Comparison of ENCODE assay signal across 9 cellular contexts in genomic region chrX:8783100-8784098, GRCh38. TPM values are rescaled to one million over a fixed set of nuclear protein-coding genes. Genes with fewer than 3 reads are reported as not detected.
DNase-seq lines count a peak whose midpoint lies in the region; ATAC-seq and TF ChIP-seq lines count a peak whose summit lies in the region.
"Had no signal": no experiment of that assay in that cellular context is flagged by ENCODE, and none has a peak within 500 bp of the region (broad histone marks: within the 10 kb centered on the region; RNA-seq: fewer than 3 reads in every experiment).

No MANE protein-coding gene starts in this region.

- CTCF ChIA-PET in mammary epithelial cell (lab: Charles Lee; ENCODE audit: low non-redundant PET): no interaction called here
- CTCF ChIA-PET in naive thymus-derived CD4-positive, alpha-beta T cell (lab: Charles Lee): no interaction called here

- peak overlapping the region in 7 of 10 donors; percentile 16 to 59 (median 43) for H3K4me3 Mint-ChIP-seq in naive thymus-derived CD4-positive, alpha-beta T cell
- H3K4me3 Mint-ChIP-seq: activated naive CD4-positive, alpha-beta T cell treated with anti-CD3 and anti-CD28 coated beads, Interleukin-2, amount 50 U/mL, for 24 hours had no signal

- no peak overlapping the region for H3K27ac Mint-ChIP-seq in naive thymus-derived CD4-positive, alpha-beta T cell
- H3K27ac Mint-ChIP-seq: activated naive CD4-positive, alpha-beta T cell treated with anti-CD3 and anti-CD28 coated beads, Interleukin-2, amount 50 U/mL, for 24 hours had no signal

- intact Hi-C loops in mammary epithelial cell (cut with micrococcal nuclease): no loop called here
- intact Hi-C loops in naive thymus-derived CD4-positive, alpha-beta T cell (cut with micrococcal nuclease): no loop called here

- POLR2A ChIA-PET in naive thymus-derived CD4-positive, alpha-beta T cell (lab: Charles Lee): no interaction called here

- BruUV-seq in mammary epithelial cell (replicated peaks; lab: Mats Ljungman, UMichigan): no TSS peak

- 70% methylated on average over 25 of the region's 51 CpGs for WGBS in mammary epithelial cell (ENCODE audit: low coverage, missing lambda C conversion rate)
- WGBS in suprapubic skin: 64% methylated on average over 50 of the region's 51 CpGs

- H3K27ac ChIP-seq in mammary epithelial cell (ENCODE audit: insufficient read depth, low read depth, low read length): no peak overlapping the region
- no peak overlapping the region for H3K27ac ChIP-seq in naive thymus-derived CD4-positive, alpha-beta T cell (ENCODE audit: low read depth, low read length)
- no peak overlapping the region for H3K27ac ChIP-seq in suprapubic skin

- H3K4me1 ChIP-seq in mammary epithelial cell (ENCODE audit: insufficient read depth, low read length): no peaks in the 10 kb centered on the region
- no peaks in the 10 kb centered on the region for H3K4me1 ChIP-seq in naive thymus-derived CD4-positive, alpha-beta T cell (ENCODE audit: control insufficient read depth in 2 of 2, insufficient read depth in 2 of 2, low read length in 2 of 2)
- no peaks in the 10 kb centered on the region for H3K4me1 ChIP-seq in suprapubic skin

- H3K4me1 Mint-ChIP-seq in naive thymus-derived CD4-positive, alpha-beta T cell: peaks cover 0 to 5% (median 3%) of the 10 kb centered on the region in 7 donors

- no peaks in the 10 kb centered on the region for H3K27me3 ChIP-seq in mammary epithelial cell (ENCODE audit: insufficient read depth, low read length)
- H3K27me3 ChIP-seq in naive thymus-derived CD4-positive, alpha-beta T cell (ENCODE audit: control insufficient read depth in 2 of 2, insufficient read depth in 2 of 2, low read length in 2 of 2): no peaks in the 10 kb centered on the region
- no peaks in the 10 kb centered on the region for H3K27me3 ChIP-seq in suprapubic skin

- no peaks in the 10 kb centered on the region for H3K36me3 Mint-ChIP-seq in naive thymus-derived CD4-positive, alpha-beta T cell
- H3K36me3 Mint-ChIP-seq: activated naive CD4-positive, alpha-beta T cell treated with anti-CD3 and anti-CD28 coated beads, Interleukin-2, amount 50 U/mL, for 24 hours had no signal

- H3K9ac ChIP-seq in mammary epithelial cell (ENCODE audit: insufficient read depth, low read length): no peak overlapping the region

- H3K27me3 Mint-ChIP-seq in naive thymus-derived CD4-positive, alpha-beta T cell: peaks cover 0 to 4% (median 0%) of the 10 kb centered on the region in 5 donors
- H3K27me3 Mint-ChIP-seq: activated naive CD4-positive, alpha-beta T cell treated with anti-CD3 and anti-CD28 coated beads, Interleukin-2, amount 50 U/mL, for 24 hours had no signal

- no peak overlapping the region for H3K4me2 ChIP-seq in mammary epithelial cell (ENCODE audit: insufficient read depth, low read depth, low read length)

- TF ChIP-seq POLR2A in suprapubic skin (IDR thresholded peaks at IDR 0.05): no peak

- in situ Hi-C loops in SK-MEL-5 (cut with HindIII; ENCODE audit: low pct_unique_long_range_greater_than_20kb, low sequenced_read_pairs): no loop called here
- in situ Hi-C loops in mammary epithelial cell (cut with MboI; ENCODE audit: low sequenced_read_pairs in 2 of 2): no loop called here

- no peaks in the 10 kb centered on the region for H3K9me3 Mint-ChIP-seq in naive thymus-derived CD4-positive, alpha-beta T cell
- H3K9me3 Mint-ChIP-seq: activated naive CD4-positive, alpha-beta T cell treated with anti-CD3 and anti-CD28 coated beads, Interleukin-2, amount 50 U/mL, for 24 hours had no signal

- H3K36me3 ChIP-seq in mammary epithelial cell (ENCODE audit: insufficient read depth, low read length): no peaks in the 10 kb centered on the region
- no peaks in the 10 kb centered on the region for H3K36me3 ChIP-seq in naive thymus-derived CD4-positive, alpha-beta T cell (ENCODE audit: control insufficient read depth in 2 of 3, insufficient read depth in 3 of 3, low read length in 3 of 3)
- no peaks in the 10 kb centered on the region for H3K36me3 ChIP-seq in suprapubic skin

- TF ChIP-seq EP300 in suprapubic skin (IDR thresholded peaks at IDR 0.05): no peak

- peak overlapping the region; percentile 53 for H2AFZ ChIP-seq in mammary epithelial cell (ENCODE audit: low read depth, low read length)

- no peaks in the 10 kb centered on the region for H4K20me1 ChIP-seq in mammary epithelial cell (ENCODE audit: insufficient read depth, low read length)

- H3K79me2 ChIP-seq in mammary epithelial cell (ENCODE audit: insufficient read depth, low read length): no peaks in the 10 kb centered on the region

- dilution Hi-C loops in mammary epithelial cell (cut with HindIII; ENCODE audit: low sequenced_read_pairs): no loop called here

- ATAC-seq in naive thymus-derived CD4-positive, alpha-beta T cell: peak; percentile 68
- no peak for ATAC-seq in HG03439 (IDR thresholded peaks at IDR 0.05; ENCODE audit: unreplicated experiment)

- DNase-seq in AG09309 (ENCODE audit: low read depth): no peak
- DNase-seq in GM20000 (ENCODE audit: low spot score): peak; percentile 50
- DNase-seq in SK-MEL-5 (ENCODE audit: low read depth, low spot score): peak; percentile 21
- no peak for DNase-seq in mammary epithelial cell
- peak in 6 of 9 donors; percentile 26 to 42 (median 34) for DNase-seq in naive thymus-derived CD4-positive, alpha-beta T cell
- no peak for DNase-seq in NK-92 treated with Interleukin-12 subunit alpha and Interleukin-12 subunit beta, amount 100 ng/mL, for 24 hours (lab: John Stamatoyannopoulos, UW)
- no peak for DNase-seq in suprapubic skin (ENCODE audit: low spot score in 2 of 2)

- H3K9me3 ChIP-seq in mammary epithelial cell (replicated peaks; ENCODE audit: insufficient read depth, low read length): peaks cover 10% of the 10 kb centered on the region
- H3K9me3 ChIP-seq in naive thymus-derived CD4-positive, alpha-beta T cell (ENCODE audit: control insufficient read depth in 2 of 3, low read length in 3 of 3): no peaks in the 10 kb centered on the region
- H3K9me3 ChIP-seq in suprapubic skin: no peaks in the 10 kb centered on the region

- peak; percentile 45 for TF ChIP-seq CTCF in AG09309 (IDR thresholded peaks at IDR 0.05; ENCODE audit: control insufficient read depth, insufficient read depth, low read depth, low read length, missing control alignments)
- TF ChIP-seq CTCF in GM20000 (IDR thresholded peaks at IDR 0.05; ENCODE audit: extremely low read depth, missing control alignments): peak; percentile 44
- TF ChIP-seq CTCF in mammary epithelial cell (conservative IDR thresholded peaks at IDR 0.05 in 1 of 2, IDR thresholded peaks at IDR 0.05 in 1 of 2; ENCODE audit: extremely low read depth in 1 of 2, insufficient read depth in 1 of 2, low read depth in 1 of 2, low read length in 2 of 2): peak; percentile 25 to 45
- peak in 1 of 2 donors; percentile 29 for TF ChIP-seq CTCF in suprapubic skin (IDR thresholded peaks at IDR 0.05)

- H3K4me3 ChIP-seq in AG09309 (ENCODE audit: control insufficient read depth, low read depth, low read length) (no peak overlapping the region), mammary epithelial cell (replicated peaks in 1 of 3; ENCODE audit: insufficient read depth in 1 of 3, low read depth in 2 of 3, low read length in 3 of 3) (no peak overlapping the region), suprapubic skin (no peak overlapping the region)
- no peak overlapping the region for H3K4me3 ChIP-seq in naive thymus-derived CD4-positive, alpha-beta T cell (ENCODE audit: low read length)

RNA-seq across cellular contexts. Expression of gene FAM9A, which starts 17.8 kb away (rescaled TPM):
- not detected in 2 replicates for total RNA-seq in SK-MEL-5 (2014; rRNA removed; shearing (Covaris generic))
- not detected in 2 replicates for polyA plus RNA-seq in SK-MEL-5 (2015; cell fraction: cytosol; rRNA removed)
- not detected in 2 replicates for polyA plus RNA-seq in SK-MEL-5 (2015; cell fraction: nucleus; rRNA removed)
- total RNA-seq in mammary epithelial cell (not detected), suprapubic skin (not detected)
- not detected for polyA plus RNA-seq in mammary epithelial cell
- polyA minus RNA-seq in mammary epithelial cell: not detected
- total RNA-seq in naive thymus-derived CD4-positive, alpha-beta T cell: not detected
- not detected for polyA plus RNA-seq in naive thymus-derived CD4-positive, alpha-beta T cell

RNA-seq across cellular contexts. Expression of gene ANOS1, which starts 51.5 kb away (rescaled TPM):
- total RNA-seq in SK-MEL-5 (2014; rRNA removed; shearing (Covaris generic)): not detected in 2 replicates
- polyA plus RNA-seq in SK-MEL-5 (2015; cell fraction: cytosol; rRNA removed): 0.01 and 0.06 TPM in 2 replicates
- polyA plus RNA-seq in SK-MEL-5 (2015; cell fraction: nucleus; rRNA removed): not detected in 2 replicates
- total RNA-seq in mammary epithelial cell (10 to 100 TPM in 1 of 2 donors, 1 to 10 TPM in 1; 2.0 to 10.5 TPM), suprapubic skin (1 to 10 TPM; 3.8 to 9.7 (median 5.7) TPM)
- 8.5 TPM for polyA plus RNA-seq in mammary epithelial cell
- polyA minus RNA-seq in mammary epithelial cell: 21.6 TPM
- total RNA-seq in naive thymus-derived CD4-positive, alpha-beta T cell: under 1 TPM in 4 of 5 experiments, not detected in 1; 0.02 to 0.46 (median 0.05) TPM
- polyA plus RNA-seq in naive thymus-derived CD4-positive, alpha-beta T cell: not detected

Comparison
In these comparisons a context has a peak if more than half of its experiments do, and no peak if none do; other contexts are left out.
1. DNase-seq: peak in GM20000 (single experiment), SK-MEL-5 (single experiment) and naive thymus-derived CD4-positive, alpha-beta T cell (6 of 9); none in AG09309 (single experiment), mammary epithelial cell (single experiment), NK-92 treated with Interleukin-12 subunit alpha and Interleukin-12 subunit beta, amount 100 ng/mL, for 24 hours (single experiment) and suprapubic skin (0 of 2).